36 cellular contexts compared by ENCODE assay signal in genomic region chr3:170896781-170897180, GRCh38.
"Had no signal": no experiment of that assay in that cellular context is flagged by ENCODE, and none has a peak within 500 bp of the region (broad histone marks: within the 10 kb centered on the region; RNA-seq: fewer than 3 reads in every experiment).

No MANE protein-coding gene starts in this region.

- H3K27me3 Mint-ChIP-seq: activated CD4-positive, alpha-beta memory T cell treated with anti-CD3 and anti-CD28 coated beads, Interleukin-2, amount 10 ng/mL, durations not matched to agents 7 days and 5 days; activated CD4-positive, alpha-beta T cell treated with anti-CD3 and anti-CD28 coated beads for 36 hours; activated CD4-positive, alpha-beta T cell treated with anti-CD3 and anti-CD28 coated beads, Interleukin-2, amount 10 ng/mL, durations not matched to agents 7 days and 5 days; activated CD8-positive, alpha-beta memory T cell treated with anti-CD3 and anti-CD28 coated beads, Interleukin-2, amount 10 ng/mL, durations not matched to agents 7 days and 5 days; activated naive CD4-positive, alpha-beta T cell treated with anti-CD3 and anti-CD28 coated beads, Interleukin-2, amount 10 ng/mL, durations not matched to agents 7 days and 5 days; activated naive CD4-positive, alpha-beta T cell treated with anti-CD3 and anti-CD28 coated beads, Interleukin-2, amount 50 U/mL, for 24 hours; activated naive CD8-positive, alpha-beta T cell; activated naive CD8-positive, alpha-beta T cell treated with anti-CD3 and anti-CD28 coated beads, Interleukin-2, amount 10 ng/mL, durations not matched to agents 7 days and 5 days; activated naive CD8-positive, alpha-beta T cell treated with anti-CD3 and anti-CD28 coated beads, Interleukin-2, amount 50 U/mL, for 24 hours; activated T-cell treated with anti-CD3 and anti-CD28 coated beads, Interleukin-2, amount 50 U/mL, for 24 hours; brain; central memory CD8-positive, alpha-beta T cell had no signal

- H3K4me3 ChIP-seq: ascending aorta, cardiac muscle cell had no signal

- H3K27ac Mint-ChIP-seq: activated CD4-positive, alpha-beta memory T cell treated with anti-CD3 and anti-CD28 coated beads, Interleukin-2, amount 10 ng/mL, durations not matched to agents 7 days and 5 days; activated CD4-positive, alpha-beta T cell treated with anti-CD3 and anti-CD28 coated beads for 36 hours; activated CD4-positive, alpha-beta T cell treated with anti-CD3 and anti-CD28 coated beads, Interleukin-2, amount 10 ng/mL, durations not matched to agents 7 days and 5 days; activated CD8-positive, alpha-beta memory T cell treated with anti-CD3 and anti-CD28 coated beads, Interleukin-2, amount 10 ng/mL, durations not matched to agents 7 days and 5 days; activated CD8-positive, alpha-beta T cell treated with anti-CD3 and anti-CD28 coated beads, Interleukin-2, amount 10 ng/mL, durations not matched to agents 7 days and 5 days; activated naive CD4-positive, alpha-beta T cell treated with anti-CD3 and anti-CD28 coated beads, Interleukin-2, amount 10 ng/mL, durations not matched to agents 7 days and 5 days; activated naive CD4-positive, alpha-beta T cell treated with anti-CD3 and anti-CD28 coated beads, Interleukin-2, amount 50 U/mL, for 24 hours; activated naive CD8-positive, alpha-beta T cell; activated naive CD8-positive, alpha-beta T cell treated with anti-CD3 and anti-CD28 coated beads, Interleukin-2, amount 10 ng/mL, durations not matched to agents 7 days and 5 days; activated naive CD8-positive, alpha-beta T cell treated with anti-CD3 and anti-CD28 coated beads, Interleukin-2, amount 50 U/mL, for 24 hours; activated T-cell treated with anti-CD3 and anti-CD28 coated beads, Interleukin-2, amount 50 U/mL, for 24 hours; activated T-helper 2 cell treated with anti-CD3 and anti-CD28 coated beads, Interferon-gamma antibody, Interleukin-2, Interleukin-4, amounts not matched to agents 10 μg/mL and 5 μg/mL and 100 μg/mL, durations not matched to agents 14 hours and 24 hours and 36 hours; brain; T-helper 1 cell treated with Interleukin-12 subunit alpha and Interleukin-12 subunit beta and Interleukin-4 antibody, amounts not matched to agents 30 μg/mL and 1 μg/mL, for 36 hours; WTC11 had no signal

- H3K27ac ChIP-seq: ascending aorta, cardiac muscle cell, WERI-Rb-1 had no signal

- H3K9me3 Mint-ChIP-seq: activated CD4-positive, alpha-beta T cell treated with anti-CD3 and anti-CD28 coated beads, Interleukin-2, amount 10 ng/mL, durations not matched to agents 7 days and 5 days; activated naive CD4-positive, alpha-beta T cell treated with anti-CD3 and anti-CD28 coated beads, Interleukin-2, amount 10 ng/mL, durations not matched to agents 7 days and 5 days; activated naive CD4-positive, alpha-beta T cell treated with anti-CD3 and anti-CD28 coated beads, Interleukin-2, amount 50 U/mL, for 24 hours; activated T-cell treated with anti-CD3 and anti-CD28 coated beads, Interleukin-2, amount 50 U/mL, for 24 hours; activated T-helper 2 cell treated with anti-CD3 and anti-CD28 coated beads, Interferon-gamma antibody, Interleukin-2, Interleukin-4, amounts not matched to agents 10 μg/mL and 5 μg/mL and 100 μg/mL, durations not matched to agents 14 hours and 24 hours and 36 hours; central memory CD8-positive, alpha-beta T cell; T-helper 1 cell treated with Interleukin-12 subunit alpha and Interleukin-12 subunit beta and Interleukin-4 antibody, amounts not matched to agents 30 μg/mL and 1 μg/mL, for 36 hours had no signal

- FAIRE-seq: bronchial epithelial cell had no signal

- H3K27me3 ChIP-seq: ascending aorta, cardiac muscle cell had no signal

- H3K4me3 Mint-ChIP-seq: activated CD4-positive, alpha-beta memory T cell treated with anti-CD3 and anti-CD28 coated beads, Interleukin-2, amount 10 ng/mL, durations not matched to agents 7 days and 5 days; activated CD4-positive, alpha-beta T cell treated with anti-CD3 and anti-CD28 coated beads for 36 hours; activated CD4-positive, alpha-beta T cell treated with anti-CD3 and anti-CD28 coated beads, Interleukin-2, amount 10 ng/mL, durations not matched to agents 7 days and 5 days; activated CD8-positive, alpha-beta memory T cell treated with anti-CD3 and anti-CD28 coated beads, Interleukin-2, amount 10 ng/mL, durations not matched to agents 7 days and 5 days; activated CD8-positive, alpha-beta T cell treated with anti-CD3 and anti-CD28 coated beads, Interleukin-2, amount 10 ng/mL, durations not matched to agents 7 days and 5 days; activated naive CD4-positive, alpha-beta T cell treated with anti-CD3 and anti-CD28 coated beads, Interleukin-2, amount 10 ng/mL, durations not matched to agents 7 days and 5 days; activated naive CD4-positive, alpha-beta T cell treated with anti-CD3 and anti-CD28 coated beads, Interleukin-2, amount 50 U/mL, for 24 hours; activated naive CD8-positive, alpha-beta T cell; activated naive CD8-positive, alpha-beta T cell treated with anti-CD3 and anti-CD28 coated beads, Interleukin-2, amount 10 ng/mL, durations not matched to agents 7 days and 5 days; activated naive CD8-positive, alpha-beta T cell treated with anti-CD3 and anti-CD28 coated beads, Interleukin-2, amount 50 U/mL, for 24 hours; activated T-cell treated with anti-CD3 and anti-CD28 coated beads, Interleukin-2, amount 50 U/mL, for 24 hours; brain; central memory CD8-positive, alpha-beta T cell; T-helper 1 cell treated with Interleukin-12 subunit alpha and Interleukin-12 subunit beta and Interleukin-4 antibody, amounts not matched to agents 30 μg/mL and 1 μg/mL, for 36 hours; WTC11 had no signal

- H3K4me1 Mint-ChIP-seq: activated CD4-positive, alpha-beta T cell treated with anti-CD3 and anti-CD28 coated beads for 36 hours; activated naive CD4-positive, alpha-beta T cell treated with anti-CD3 and anti-CD28 coated beads, Interleukin-2, amount 10 ng/mL, durations not matched to agents 7 days and 5 days; activated naive CD4-positive, alpha-beta T cell treated with anti-CD3 and anti-CD28 coated beads, Interleukin-2, amount 50 U/mL, for 24 hours; activated naive CD8-positive, alpha-beta T cell treated with anti-CD3 and anti-CD28 coated beads, Interleukin-2, amount 50 U/mL, for 24 hours; brain; WTC11 had no signal

- H3K36me3 ChIP-seq: cardiac muscle cell, WERI-Rb-1 had no signal

- ATAC-seq: activated CD4-positive, alpha-beta T cell treated with anti-CD3 and anti-CD28 coated beads for 36 hours; activated CD4-positive, CD25-positive, alpha-beta regulatory T cell treated with anti-CD3 and anti-CD28 coated beads, Interleukin-2, amount 50 U/mL, for 24 hours; activated CD8-positive, alpha-beta memory T cell treated with anti-CD3 and anti-CD28 coated beads, Interleukin-2, amount 10 ng/mL, durations not matched to agents 7 days and 5 days; activated CD8-positive, alpha-beta T cell treated with anti-CD3 and anti-CD28 coated beads, Interleukin-2, amount 10 ng/mL, durations not matched to agents 7 days and 5 days; activated naive CD8-positive, alpha-beta T cell treated with anti-CD3 and anti-CD28 coated beads, Interleukin-2, amount 50 U/mL, for 24 hours; WTC11 had no signal

- DNase-seq: activated CD4-positive, alpha-beta memory T cell treated with anti-CD3 and anti-CD28 coated beads, Interleukin-2, amount 10 ng/mL, durations not matched to agents 7 days and 5 days; activated CD4-positive, alpha-beta T cell treated with anti-CD3 and anti-CD28 coated beads for 1 hour; activated CD4-positive, alpha-beta T cell treated with anti-CD3 and anti-CD28 coated beads for 36 hours; activated CD4-positive, alpha-beta T cell treated with anti-CD3 and anti-CD28 coated beads for 48 hours; activated CD4-positive, alpha-beta T cell treated with anti-CD3 and anti-CD28 coated beads, Interleukin-2, amount 10 ng/mL, durations not matched to agents 7 days and 5 days; activated CD4-positive, alpha-beta T cell treated with anti-CD3 and anti-CD28 coated beads, Interleukin-2, amount 50 U/mL, for 48 hours; activated CD4-positive, CD25-positive, alpha-beta regulatory T cell; activated CD8-positive, alpha-beta memory T cell treated with anti-CD3 and anti-CD28 coated beads for 24 hours; activated CD8-positive, alpha-beta memory T cell treated with anti-CD3 and anti-CD28 coated beads, Interleukin-2, amount 10 ng/mL, durations not matched to agents 7 days and 5 days; activated CD8-positive, alpha-beta memory T cell treated with anti-CD3 and anti-CD28 coated beads, Interleukin-2, amount 50 U/mL, for 48 hours; activated CD8-positive, alpha-beta T cell treated with anti-CD3 and anti-CD28 coated beads, Interleukin-2, amount 10 ng/mL, durations not matched to agents 7 days and 5 days; activated effector memory CD4-positive, alpha-beta T cell treated with Interleukin-2 at 50 U/mL for 16 hours; activated gamma-delta T cell; activated naive CD4-positive, alpha-beta T cell treated with anti-CD3 and anti-CD28 coated beads, Interleukin-2, amount 10 ng/mL, durations not matched to agents 7 days and 5 days; activated naive CD4-positive, alpha-beta T cell treated with Interleukin-2 at 50 U/mL for 16 hours; activated naive CD8-positive, alpha-beta T cell treated with anti-CD3 and anti-CD28 coated beads, Interleukin-2, amount 10 ng/mL, durations not matched to agents 7 days and 5 days; activated naive CD8-positive, alpha-beta T cell treated with anti-CD3 and anti-CD28 coated beads, Interleukin-2, amount 50 U/mL, for 24 hours; activated T-cell treated with anti-CD3 and anti-CD28 coated beads, Interleukin-2, amount 50 U/mL, for 24 hours; activated T-cell treated with anti-CD3 and anti-CD28 coated beads, Interleukin-2, amount 50 U/mL, for 48 hours; amygdala; anterior cingulate cortex; caudate nucleus; cerebellar nuclear complex; T-helper 1 cell; WERI-Rb-1 had no signal

- H3K9me3 ChIP-seq: ascending aorta had no signal

- H3K4me1 ChIP-seq: ascending aorta had no signal
